ENCODE assay signal across 8 cellular contexts in genomic region chr7:5780801-5781496, GRCh38. TPM values are rescaled to one million over a fixed set of nuclear protein-coding genes. Genes with fewer than 3 reads are reported as not detected.
DNase-seq lines count a peak whose midpoint lies in the region; ATAC-seq, FAIRE-seq and TF ChIP-seq lines count a peak whose summit lies in the region.

No MANE protein-coding gene starts in this region.

- H4K20me1 ChIP-seq in GM12878 (ENCODE audit: control insufficient read depth, insufficient read depth), result peaks cover 3% of the 10 kb centered on the region; the same call in 1 of the 2 replicates

- FAIRE-seq in A549 (lab: Jason Lieb, UNC), result no peak
- FAIRE-seq in GM12878 (lab: Jason Lieb, UNC), result no peak

- peak overlapping the region; percentile 81 to 96 for H3K27ac ChIP-seq in A549
- peak overlapping the region; percentile 46; the same call in 1 of the 2 replicates for H3K27ac ChIP-seq in SK-N-MC
- H3K27ac ChIP-seq in GM12878 (ENCODE audit: control insufficient read depth, insufficient read depth), result peak overlapping the region; percentile 58
- peak overlapping the region; percentile 87 to 96 (median 94) for H3K27ac ChIP-seq in gastrocnemius medialis

- RAD21 ChIA-PET in GM12878 (lab: Charles Lee; ENCODE audit: unreplicated experiment), result interaction anchor here (1.1 to 1.6 kb wide), 2 partner anchors 68 to 77 kb away, joined by 4 read pairs; no protein-coding TSS in a partner anchor

- H3K4me2 ChIP-seq in A549 (peak overlapping the region; percentile 81), GM12878 (ENCODE audit: control insufficient read depth, insufficient read depth) (peak overlapping the region; percentile 66)

- intact Hi-C loops in GM12878 (cut with micrococcal nuclease; ENCODE audit: unreplicated experiment) (no loop called here), gastrocnemius medialis (cut with DNase I; ENCODE audit: low total_unique reads) (loop anchor here (1.0 to 5.0 kb wide), 2 partner anchors 41 to 228 kb away; partner anchors contain the start of genes AIMP2 and PMS2)

- H3K9me3 ChIP-seq in A549, result no peaks in the 10 kb centered on the region
- no peaks in the 10 kb centered on the region for H3K9me3 ChIP-seq in SK-N-MC (ENCODE audit: low read depth, low read length)
- H3K9me3 ChIP-seq in GM12878 (replicated peaks; ENCODE audit: control insufficient read depth, insufficient read depth, low read length), result no peaks in the 10 kb centered on the region
- no peaks in the 10 kb centered on the region for H3K9me3 ChIP-seq in iPS-18c (ENCODE audit: control insufficient read depth, insufficient read depth, low read length)
- H3K9me3 ChIP-seq in gastrocnemius medialis, result no peaks in the 10 kb centered on the region

- in situ Hi-C loops in GM12878 (cut with MboI) (no loop called here), gastrocnemius medialis (cut with MboI; ENCODE audit: low sequenced_read_pairs in 4 of 4) (no loop called here)

- H3K9ac ChIP-seq in SK-N-MC (ENCODE audit: insufficient read length), result peak overlapping the region; percentile 81
- peak overlapping the region; percentile 73 for H3K9ac ChIP-seq in GM12878 (ENCODE audit: control insufficient read depth, insufficient read depth, low read length)

- peak overlapping the region; percentile 79 for H2AFZ ChIP-seq in GM12878 (ENCODE audit: control insufficient read depth, low read depth, low read length)

- H3K27me3 ChIP-seq in GM12878 (replicated peaks in 1 of 2; ENCODE audit: control insufficient read depth in 2 of 2, insufficient read depth in 2 of 2, low read length in 1 of 2) (no peaks in the 10 kb centered on the region), gastrocnemius medialis (no peaks in the 10 kb centered on the region)

- TF ChIP-seq POLR2A in A549 (IDR thresholded peaks at IDR 0.05; ENCODE audit: low read length) (no peak), GM12878 (IDR thresholded peaks at IDR 0.05; ENCODE audit: low read depth, low read length) (no peak), gastrocnemius medialis (IDR thresholded peaks at IDR 0.05) (no peak)

- TF ChIP-seq EP300 in A549 (IDR thresholded peaks at IDR 0.05), result no peak
- no peak for TF ChIP-seq EP300 in GM12878 (IDR thresholded peaks at IDR 0.05; ENCODE audit: borderline replicate concordance in 1 of 2, control insufficient read depth in 1 of 2, low read depth in 2 of 2, low read length in 2 of 2)

- H3K4me1 ChIP-seq in A549 (peaks cover 3% of the 10 kb centered on the region; the same call in 1 of the 3 replicates), GM12878 (ENCODE audit: control insufficient read depth, insufficient read depth, low read length) (peaks cover 6% of the 10 kb centered on the region; the same call in 1 of the 2 replicates), gastrocnemius medialis (peaks cover 28 to 29% of the 10 kb centered on the region in 2 donors)

- H3K79me2 ChIP-seq in GM12878 (ENCODE audit: control insufficient read depth, insufficient read depth, low read length), result peaks cover 46% of the 10 kb centered on the region

- no TSS peak for BruUV-seq in GM12878 (replicated peaks; lab: Mats Ljungman, UMichigan)

- whole genome bisulfite sequencing in A549 (ENCODE audit: missing lambda C conversion rate), result 3% methylated on average over 23 of the region's 85 CpGs
- under 1% methylated on average over 51 of the region's 85 CpGs for WGBS in GM12878 (ENCODE audit: insufficient coverage, insufficient replicate concordance, low lambda C conversion rate, missing lambda C conversion rate)

- TF ChIP-seq RAD21 in A549 (conservative IDR thresholded peaks at IDR 0.05 in 1 of 2, IDR thresholded peaks at IDR 0.05 in 1 of 2) (no peak), GM12878 (IDR thresholded peaks at IDR 0.05; ENCODE audit: insufficient read depth, low read depth, low read length) (no peak)

- ATAC-seq in A549 (peak; percentile 77 to 78), GM18519 (IDR thresholded peaks at IDR 0.05; ENCODE audit: low FRiP score, unreplicated experiment) (peak; percentile 26), HG03025 (IDR thresholded peaks at IDR 0.05; ENCODE audit: low FRiP score, unreplicated experiment) (peak; percentile 42), GM12878 (peak; percentile 68), gastrocnemius medialis (peak; percentile 76 to 81)

- POLR2A ChIA-PET in A549 (lab: Yijun Ruan, JAX) (interaction anchor here (1.0 kb wide), 1 partner anchor 42 kb away, joined by 3 read pairs; no protein-coding TSS in a partner anchor), GM12878 (lab: Charles Lee) (interaction anchor here (1.2 kb wide), 2 partner anchors 79 to 87 kb away, joined by 3 read pairs; no protein-coding TSS in a partner anchor)

- TF ChIP-seq CTCF in A549 (IDR thresholded peaks at IDR 0.05) (no peak), GM12878 (IDR thresholded peaks at IDR 0.05 in 2 of 3, conservative IDR thresholded peaks at IDR 0.05 in 1 of 3; ENCODE audit: control insufficient read depth in 2 of 3, extremely low read depth in 1 of 3, insufficient read depth in 1 of 3, low read depth in 3 of 3, low read length in 3 of 3) (no peak), gastrocnemius medialis (IDR thresholded peaks at IDR 0.05 in 4 of 5, conservative IDR thresholded peaks at IDR 0.05 in 1 of 5) (no peak)

- peak in 1 of 2 experiments; percentile 25 for DNase-seq in A549 (ENCODE audit: low read depth in 1 of 2, low spot score in 1 of 2)
- no peak for DNase-seq in SK-N-MC (ENCODE audit: low read depth, low spot score)
- DNase-seq in GM12878 (ENCODE audit: low read depth, low spot score), result no peak
- DNase-seq in gastrocnemius medialis, result peak; percentile 11 to 54
- no peak for DNase-seq in GDM1 (lab: John Stamatoyannopoulos, UW)

- H3K36me3 ChIP-seq in SK-N-MC (ENCODE audit: insufficient read depth, low read length) (peaks cover 11% of the 10 kb centered on the region), GM12878 (ENCODE audit: control insufficient read depth in 2 of 2, insufficient read depth in 2 of 2, low read length in 1 of 2) (peaks cover 0 to 5% of the 10 kb centered on the region in 2 experiments; a peak in 1 of 4 replicates), gastrocnemius medialis (no peaks in the 10 kb centered on the region)

- CTCF ChIA-PET in A549 (lab: Yijun Ruan, JAX) (interaction anchor here (0.6 to 2.8 kb wide), 31 partner anchors 8 to 647 kb away, joined by 3 to 42 read pairs (median 4); no protein-coding TSS in a partner anchor), GM12878 (lab: Yijun Ruan, JAX) (interaction anchor here (0.6 to 1.9 kb wide), 17 partner anchors 8 to 109 kb away, joined by 3 to 10 read pairs (median 4); no protein-coding TSS in a partner anchor)

- SMC1A ChIA-PET in GM12878 (lab: Charles Lee; ENCODE audit: uncharacterized antibody, unreplicated experiment), result no interaction called here

- H3K4me3 ChIP-seq in A549, result peak overlapping the region; percentile 67
- peak overlapping the region; percentile 86 for H3K4me3 ChIP-seq in SK-N-MC
- H3K4me3 ChIP-seq in GM12878, result peak overlapping the region; percentile 86
- peak overlapping the region; percentile 75 for H3K4me3 ChIP-seq in iPS-18c (ENCODE audit: insufficient read depth, low read depth, low read length)
- peak overlapping the region; percentile 63 to 92 (median 78) for H3K4me3 ChIP-seq in gastrocnemius medialis

TF ChIP-seq in A549, 52 proteins besides CTCF, POLR2A, EP300 and RAD21 (continues in another document):
- TF ChIP-seq PHF8 (IDR thresholded peaks at IDR 0.05; ENCODE audit: borderline replicate concordance, low read depth), result peak; percentile 89

TF ChIP-seq in GM12878, 131 proteins besides CTCF, POLR2A, EP300 and RAD21 (continues in another document):
- TF ChIP-seq DPF2 (IDR thresholded peaks at IDR 0.05) (peak; percentile 76), CREM (IDR thresholded peaks at IDR 0.05; ENCODE audit: low read depth) (no peak), EGR1 (IDR thresholded peaks at IDR 0.05; ENCODE audit: borderline replicate concordance in 1 of 2, low read depth in 2 of 2, low read length in 2 of 2) (no peak), MEF2B (IDR thresholded peaks at IDR 0.05; ENCODE audit: partially characterized antibody, poor library complexity, severe bottlenecking) (no peak), CHD4 (IDR thresholded peaks at IDR 0.05) (no peak), GATAD2B (conservative IDR thresholded peaks at IDR 0.05; ENCODE audit: low read depth) (peak; percentile 63), BACH1 (IDR thresholded peaks at IDR 0.05; ENCODE audit: borderline replicate concordance) (peak; percentile 46; the same call in 1 of the 2 replicates)

RNA-seq across cellular contexts. Expression of gene RNF216, which starts 0.5 kb away (rescaled TPM):
- polyA plus RNA-seq in A549 (2011; rRNA removed), result 32.3 and 32.8 TPM in 2 replicates
- 14.7 and 17.8 TPM in 2 replicates for polyA plus RNA-seq in A549 (2012; cell fraction: cytosol; rRNA removed)
- polyA plus RNA-seq in A549 (2012; cell fraction: nucleus; rRNA removed), result 30.8 and 34.8 TPM in 2 replicates
- polyA plus RNA-seq in A549 (2017; fragmentation: RNase III; extraction: RNeasy Plus Mini Kit Qiagen cat#74134 plus additional on column Dnase treatment), result 22.3 to 23.1 TPM (median 22.5 TPM) in 3 replicates
- 39.2 and 39.6 TPM in 2 replicates for polyA minus RNA-seq in A549 (2011; rRNA and poly(A)+ RNA removed)
- total RNA-seq in GM12878 (2013; cell fraction: nucleolus; rRNA removed), result 144 and 148 TPM in 2 replicates
- total RNA-seq in GM12878 (2014; rRNA removed), result 20.1 and 21.3 TPM in 2 replicates
- 19.6 and 20.3 TPM in 2 replicates for total RNA-seq in GM12878 (2014; rRNA removed; fragmentation: Illumina TruSeq; extraction: Trizol)
- 26.0 and 29.5 TPM in 2 replicates for total RNA-seq in GM12878 (2021)
- 9.6 TPM for polyA plus RNA-seq in GM12878 (2011; ENCODE audit: low read depth)
- 24.6 and 25.0 TPM in 2 replicates for polyA plus RNA-seq in GM12878 (2011; rRNA removed)
- 19.0 and 22.6 TPM in 2 replicates for polyA plus RNA-seq in GM12878 (2011; cell fraction: cytosol; rRNA removed)
- polyA plus RNA-seq in GM12878 (2011; cell fraction: nucleus; rRNA removed), result 48.7 and 54.4 TPM in 2 replicates
- polyA plus RNA-seq in GM12878 (2012), result 17.0 and 18.8 TPM in 2 replicates
- polyA plus RNA-seq in GM12878 (2014; fragmentation: Illumina TruSeq; extraction: Trizol), result 20.3 and 24.9 TPM in 2 replicates
- 1 to 10 TPM; 3.6 to 6.3 TPM for polyA plus RNA-seq in GM12878 (2014; fragmentation: Nextera tagmentation; extraction: Ambion mirVana)
- 25.2 and 26.1 TPM in 2 replicates for polyA plus RNA-seq in GM12878 (2014; rRNA removed)
- 10 to 100 TPM; 30.0 to 31.1 TPM for polyA plus RNA-seq in GM12878 (2016; fragmentation: Nextera tagmentation; extraction: Ambion mirVana)
- 36.9 and 45.2 TPM in 2 replicates for polyA minus RNA-seq in GM12878 (2011; rRNA and poly(A)+ RNA removed)
- 15.3 and 16.0 TPM in 2 replicates for polyA minus RNA-seq in GM12878 (2011; cell fraction: cytosol; rRNA and poly(A)+ RNA removed)
- 36.9 and 46.5 TPM in 2 replicates for polyA minus RNA-seq in GM12878 (2011; cell fraction: nucleus; rRNA and poly(A)+ RNA removed)
- total RNA-seq in gastrocnemius medialis, result 10 to 100 TPM; 25.4 to 33.0 (median 26.8) TPM

Comparison
In these comparisons a context has a peak if more than half of its experiments do, and no peak if none do; other contexts are left out.
1. ATAC-seq: peak in every context shown above with its lines; median percentile 78 in gastrocnemius medialis; 78 in A549; 68 in GM12878; 42 in HG03025; 26 in GM18519.
2. DNase-seq: peak in gastrocnemius medialis (2 of 2); none in SK-N-MC (single experiment), GM12878 (single experiment) and GDM1 (single experiment).
3. Of the 24 proteins assayed by ChIP-seq in both GM12878 and A549: peak only in GM12878: POLR2AphosphoS2; only in A549: none; in both: none; in neither: 23.
4. Peak in every context shown above with its lines, with median percentiles within 50 percentile points of each other: H3K27ac ChIP-seq and H3K4me3 ChIP-seq.